1 cellular context compared by ENCODE assay signal in the genomic region with DNA sequence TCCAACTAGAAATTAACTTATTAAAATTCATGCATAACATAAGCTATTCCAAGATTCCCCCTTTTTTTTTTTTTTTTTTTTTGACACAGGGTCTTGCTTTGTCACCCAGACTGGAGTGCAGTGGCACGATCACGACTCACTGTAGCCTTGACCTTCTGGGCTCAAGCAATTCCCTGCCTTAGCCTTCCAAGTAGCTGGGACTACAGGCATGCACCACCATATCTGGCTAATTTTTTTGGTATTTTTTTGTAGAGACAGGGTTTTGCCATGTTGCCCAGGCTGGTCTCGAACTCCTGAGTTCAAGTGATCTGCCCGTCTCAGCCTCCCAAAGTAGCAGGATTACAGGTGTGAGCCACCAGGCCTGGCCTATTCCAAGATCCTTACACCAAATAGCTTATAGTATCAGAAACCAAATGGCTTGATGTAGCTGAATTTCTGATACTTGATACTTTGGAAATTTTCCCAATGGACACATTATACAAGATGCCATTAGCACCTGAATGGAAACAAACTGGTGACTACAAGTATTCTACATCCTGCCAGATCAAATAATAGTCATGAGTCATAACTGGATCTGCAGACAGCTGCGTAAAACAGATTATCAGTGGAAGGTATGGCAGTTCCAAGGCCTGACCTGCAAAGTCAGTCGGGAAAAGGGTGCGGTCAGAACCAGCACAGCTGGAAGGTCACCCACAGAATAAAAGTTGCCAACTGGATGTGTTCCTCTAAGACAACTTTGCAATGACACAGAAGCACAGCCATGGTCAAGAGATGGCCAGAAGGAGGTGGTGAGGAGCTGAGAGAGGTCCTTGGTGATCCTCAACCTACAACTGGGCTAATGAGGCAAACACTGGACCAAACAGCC.
A peak's percentile ranks its signal among the peaks of the same experiment; 100 is the strongest.
TF ChIP-seq lines count a peak whose summit lies in the region.

No MANE protein-coding gene starts in this region.

TF ChIP-seq in K562, 482 proteins besides CTCF, POLR2A, EP300 and RAD21 (continued from another document and continues in another):
- TF ChIP-seq, protein P1, sequence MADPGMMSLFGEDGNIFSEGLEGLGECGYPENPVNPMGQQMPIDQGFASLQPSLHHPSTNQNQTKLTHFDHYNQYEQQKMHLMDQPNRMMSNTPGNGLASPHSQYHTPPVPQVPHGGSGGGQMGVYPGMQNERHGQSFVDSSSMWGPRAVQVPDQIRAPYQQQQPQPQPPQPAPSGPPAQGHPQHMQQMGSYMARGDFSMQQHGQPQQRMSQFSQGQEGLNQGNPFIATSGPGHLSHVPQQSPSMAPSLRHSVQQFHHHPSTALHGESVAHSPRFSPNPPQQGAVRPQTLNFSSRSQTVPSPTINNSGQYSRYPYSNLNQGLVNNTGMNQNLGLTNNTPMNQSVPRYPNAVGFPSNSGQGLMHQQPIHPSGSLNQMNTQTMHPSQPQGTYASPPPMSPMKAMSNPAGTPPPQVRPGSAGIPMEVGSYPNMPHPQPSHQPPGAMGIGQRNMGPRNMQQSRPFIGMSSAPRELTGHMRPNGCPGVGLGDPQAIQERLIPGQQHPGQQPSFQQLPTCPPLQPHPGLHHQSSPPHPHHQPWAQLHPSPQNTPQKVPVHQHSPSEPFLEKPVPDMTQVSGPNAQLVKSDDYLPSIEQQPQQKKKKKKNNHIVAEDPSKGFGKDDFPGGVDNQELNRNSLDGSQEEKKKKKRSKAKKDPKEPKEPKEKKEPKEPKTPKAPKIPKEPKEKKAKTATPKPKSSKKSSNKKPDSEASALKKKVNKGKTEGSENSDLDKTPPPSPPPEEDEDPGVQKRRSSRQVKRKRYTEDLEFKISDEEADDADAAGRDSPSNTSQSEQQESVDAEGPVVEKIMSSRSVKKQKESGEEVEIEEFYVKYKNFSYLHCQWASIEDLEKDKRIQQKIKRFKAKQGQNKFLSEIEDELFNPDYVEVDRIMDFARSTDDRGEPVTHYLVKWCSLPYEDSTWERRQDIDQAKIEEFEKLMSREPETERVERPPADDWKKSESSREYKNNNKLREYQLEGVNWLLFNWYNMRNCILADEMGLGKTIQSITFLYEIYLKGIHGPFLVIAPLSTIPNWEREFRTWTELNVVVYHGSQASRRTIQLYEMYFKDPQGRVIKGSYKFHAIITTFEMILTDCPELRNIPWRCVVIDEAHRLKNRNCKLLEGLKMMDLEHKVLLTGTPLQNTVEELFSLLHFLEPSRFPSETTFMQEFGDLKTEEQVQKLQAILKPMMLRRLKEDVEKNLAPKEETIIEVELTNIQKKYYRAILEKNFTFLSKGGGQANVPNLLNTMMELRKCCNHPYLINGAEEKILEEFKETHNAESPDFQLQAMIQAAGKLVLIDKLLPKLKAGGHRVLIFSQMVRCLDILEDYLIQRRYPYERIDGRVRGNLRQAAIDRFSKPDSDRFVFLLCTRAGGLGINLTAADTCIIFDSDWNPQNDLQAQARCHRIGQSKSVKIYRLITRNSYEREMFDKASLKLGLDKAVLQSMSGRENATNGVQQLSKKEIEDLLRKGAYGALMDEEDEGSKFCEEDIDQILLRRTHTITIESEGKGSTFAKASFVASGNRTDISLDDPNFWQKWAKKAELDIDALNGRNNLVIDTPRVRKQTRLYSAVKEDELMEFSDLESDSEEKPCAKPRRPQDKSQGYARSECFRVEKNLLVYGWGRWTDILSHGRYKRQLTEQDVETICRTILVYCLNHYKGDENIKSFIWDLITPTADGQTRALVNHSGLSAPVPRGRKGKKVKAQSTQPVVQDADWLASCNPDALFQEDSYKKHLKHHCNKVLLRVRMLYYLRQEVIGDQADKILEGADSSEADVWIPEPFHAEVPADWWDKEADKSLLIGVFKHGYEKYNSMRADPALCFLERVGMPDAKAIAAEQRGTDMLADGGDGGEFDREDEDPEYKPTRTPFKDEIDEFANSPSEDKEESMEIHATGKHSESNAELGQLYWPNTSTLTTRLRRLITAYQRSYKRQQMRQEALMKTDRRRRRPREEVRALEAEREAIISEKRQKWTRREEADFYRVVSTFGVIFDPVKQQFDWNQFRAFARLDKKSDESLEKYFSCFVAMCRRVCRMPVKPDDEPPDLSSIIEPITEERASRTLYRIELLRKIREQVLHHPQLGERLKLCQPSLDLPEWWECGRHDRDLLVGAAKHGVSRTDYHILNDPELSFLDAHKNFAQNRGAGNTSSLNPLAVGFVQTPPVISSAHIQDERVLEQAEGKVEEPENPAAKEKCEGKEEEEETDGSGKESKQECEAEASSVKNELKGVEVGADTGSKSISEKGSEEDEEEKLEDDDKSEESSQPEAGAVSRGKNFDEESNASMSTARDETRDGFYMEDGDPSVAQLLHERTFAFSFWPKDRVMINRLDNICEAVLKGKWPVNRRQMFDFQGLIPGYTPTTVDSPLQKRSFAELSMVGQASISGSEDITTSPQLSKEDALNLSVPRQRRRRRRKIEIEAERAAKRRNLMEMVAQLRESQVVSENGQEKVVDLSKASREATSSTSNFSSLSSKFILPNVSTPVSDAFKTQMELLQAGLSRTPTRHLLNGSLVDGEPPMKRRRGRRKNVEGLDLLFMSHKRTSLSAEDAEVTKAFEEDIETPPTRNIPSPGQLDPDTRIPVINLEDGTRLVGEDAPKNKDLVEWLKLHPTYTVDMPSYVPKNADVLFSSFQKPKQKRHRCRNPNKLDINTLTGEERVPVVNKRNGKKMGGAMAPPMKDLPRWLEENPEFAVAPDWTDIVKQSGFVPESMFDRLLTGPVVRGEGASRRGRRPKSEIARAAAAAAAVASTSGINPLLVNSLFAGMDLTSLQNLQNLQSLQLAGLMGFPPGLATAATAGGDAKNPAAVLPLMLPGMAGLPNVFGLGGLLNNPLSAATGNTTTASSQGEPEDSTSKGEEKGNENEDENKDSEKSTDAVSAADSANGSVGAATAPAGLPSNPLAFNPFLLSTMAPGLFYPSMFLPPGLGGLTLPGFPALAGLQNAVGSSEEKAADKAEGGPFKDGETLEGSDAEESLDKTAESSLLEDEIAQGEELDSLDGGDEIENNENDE (IDR thresholded peaks at IDR 0.05; ENCODE audit: low read depth, low read length): no peak
- TF ChIP-seq ZBED1 (IDR thresholded peaks at IDR 0.05) (no peak), SOX6 (IDR thresholded peaks at IDR 0.05) (peak; percentile 89), PRMT5 (CRISPR knock-in tag; IDR thresholded peaks at IDR 0.05) (no peak), ZNF436 (CRISPR knock-in tag; IDR thresholded peaks at IDR 0.05) (no peak), HMG20A (CRISPR knock-in tag; conservative IDR thresholded peaks at IDR 0.05) (no peak), NFE2L1 (tag; IDR thresholded peaks at IDR 0.05; ENCODE audit: borderline replicate concordance, low read depth) (no peak), SRSF1 (IDR thresholded peaks at IDR 0.05; ENCODE audit: low read depth, low read length) (no peak), TCF7L2 (IDR thresholded peaks at IDR 0.05; ENCODE audit: low read depth, low read length) (no peak), BACH1 (tag; IDR thresholded peaks at IDR 0.05) (no peak), ZFPM2 (CRISPR knock-in tag; IDR thresholded peaks at IDR 0.05) (no peak), HDAC2 (IDR thresholded peaks at IDR 0.05) (peak; percentile 63), ZNF24 (IDR thresholded peaks at IDR 0.05) (no peak), HDGF (IDR thresholded peaks at IDR 0.05) (no peak), RCOR1 (IDR thresholded peaks at IDR 0.05; ENCODE audit: borderline replicate concordance in 1 of 2, low read depth in 2 of 2, low read length in 2 of 2) (peak; percentile 40 to 78; a peak in 3 of 4 replicates), KHSRP (IDR thresholded peaks at IDR 0.05) (no peak), HMG20B (CRISPR knock-in tag; IDR thresholded peaks at IDR 0.05) (no peak), ZNF408 (CRISPR knock-in tag; IDR thresholded peaks at IDR 0.05; ENCODE audit: low read depth) (no peak), CHD2 (IDR thresholded peaks at IDR 0.05; ENCODE audit: low read depth, low read length) (no peak), SIX5 (IDR thresholded peaks at IDR 0.05; ENCODE audit: borderline replicate concordance in 1 of 2, insufficient read depth in 1 of 2, low read depth in 1 of 2, low read length in 2 of 2) (no peak), ATF1 (CRISPR knock-in tag; IDR thresholded peaks at IDR 0.05) (no peak), ATF1 (tag; IDR thresholded peaks at IDR 0.05) (no peak), NEUROD1 (IDR thresholded peaks at IDR 0.05; ENCODE audit: borderline replicate concordance, low read depth, low read length, partially characterized antibody) (no peak), NR2F6 (CRISPR knock-in tag; IDR thresholded peaks at IDR 0.05) (no peak), ZNF41 (CRISPR knock-in tag; conservative IDR thresholded peaks at IDR 0.05) (no peak), NFRKB (IDR thresholded peaks at IDR 0.05; ENCODE audit: low read depth) (no peak), NUFIP1 (IDR thresholded peaks at IDR 0.05; ENCODE audit: partially characterized antibody) (no peak), KLF13 (tag; IDR thresholded peaks at IDR 0.05; ENCODE audit: borderline replicate concordance, low read depth) (no peak), DNMT1 (IDR thresholded peaks at IDR 0.05) (no peak), BCOR (IDR thresholded peaks at IDR 0.05) (no peak; the same call in 1 of the 2 replicates), TRIM24 (IDR thresholded peaks at IDR 0.05) (peak; percentile 79 to 82), ZNF165 (CRISPR knock-in tag; IDR thresholded peaks at IDR 0.05; ENCODE audit: borderline replicate concordance) (no peak)
- TF ChIP-seq, protein P2, sequence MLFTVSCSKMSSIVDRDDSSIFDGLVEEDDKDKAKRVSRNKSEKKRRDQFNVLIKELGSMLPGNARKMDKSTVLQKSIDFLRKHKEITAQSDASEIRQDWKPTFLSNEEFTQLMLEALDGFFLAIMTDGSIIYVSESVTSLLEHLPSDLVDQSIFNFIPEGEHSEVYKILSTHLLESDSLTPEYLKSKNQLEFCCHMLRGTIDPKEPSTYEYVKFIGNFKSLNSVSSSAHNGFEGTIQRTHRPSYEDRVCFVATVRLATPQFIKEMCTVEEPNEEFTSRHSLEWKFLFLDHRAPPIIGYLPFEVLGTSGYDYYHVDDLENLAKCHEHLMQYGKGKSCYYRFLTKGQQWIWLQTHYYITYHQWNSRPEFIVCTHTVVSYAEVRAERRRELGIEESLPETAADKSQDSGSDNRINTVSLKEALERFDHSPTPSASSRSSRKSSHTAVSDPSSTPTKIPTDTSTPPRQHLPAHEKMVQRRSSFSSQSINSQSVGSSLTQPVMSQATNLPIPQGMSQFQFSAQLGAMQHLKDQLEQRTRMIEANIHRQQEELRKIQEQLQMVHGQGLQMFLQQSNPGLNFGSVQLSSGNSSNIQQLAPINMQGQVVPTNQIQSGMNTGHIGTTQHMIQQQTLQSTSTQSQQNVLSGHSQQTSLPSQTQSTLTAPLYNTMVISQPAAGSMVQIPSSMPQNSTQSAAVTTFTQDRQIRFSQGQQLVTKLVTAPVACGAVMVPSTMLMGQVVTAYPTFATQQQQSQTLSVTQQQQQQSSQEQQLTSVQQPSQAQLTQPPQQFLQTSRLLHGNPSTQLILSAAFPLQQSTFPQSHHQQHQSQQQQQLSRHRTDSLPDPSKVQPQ (CRISPR knock-in tag; IDR thresholded peaks at IDR 0.05; ENCODE audit: borderline replicate concordance): no peak
- TF ChIP-seq, protein P3, sequence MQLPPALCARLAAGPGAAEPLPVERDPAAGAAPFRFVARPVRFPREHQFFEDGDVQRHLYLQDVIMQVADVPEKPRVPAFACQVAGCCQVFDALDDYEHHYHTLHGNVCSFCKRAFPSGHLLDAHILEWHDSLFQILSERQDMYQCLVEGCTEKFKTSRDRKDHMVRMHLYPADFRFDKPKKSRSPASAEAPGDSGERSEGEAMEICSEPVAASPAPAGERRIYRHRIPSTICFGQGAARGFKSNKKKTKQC (CRISPR knock-in tag; IDR thresholded peaks at IDR 0.05): no peak
- TF ChIP-seq, protein P4, sequence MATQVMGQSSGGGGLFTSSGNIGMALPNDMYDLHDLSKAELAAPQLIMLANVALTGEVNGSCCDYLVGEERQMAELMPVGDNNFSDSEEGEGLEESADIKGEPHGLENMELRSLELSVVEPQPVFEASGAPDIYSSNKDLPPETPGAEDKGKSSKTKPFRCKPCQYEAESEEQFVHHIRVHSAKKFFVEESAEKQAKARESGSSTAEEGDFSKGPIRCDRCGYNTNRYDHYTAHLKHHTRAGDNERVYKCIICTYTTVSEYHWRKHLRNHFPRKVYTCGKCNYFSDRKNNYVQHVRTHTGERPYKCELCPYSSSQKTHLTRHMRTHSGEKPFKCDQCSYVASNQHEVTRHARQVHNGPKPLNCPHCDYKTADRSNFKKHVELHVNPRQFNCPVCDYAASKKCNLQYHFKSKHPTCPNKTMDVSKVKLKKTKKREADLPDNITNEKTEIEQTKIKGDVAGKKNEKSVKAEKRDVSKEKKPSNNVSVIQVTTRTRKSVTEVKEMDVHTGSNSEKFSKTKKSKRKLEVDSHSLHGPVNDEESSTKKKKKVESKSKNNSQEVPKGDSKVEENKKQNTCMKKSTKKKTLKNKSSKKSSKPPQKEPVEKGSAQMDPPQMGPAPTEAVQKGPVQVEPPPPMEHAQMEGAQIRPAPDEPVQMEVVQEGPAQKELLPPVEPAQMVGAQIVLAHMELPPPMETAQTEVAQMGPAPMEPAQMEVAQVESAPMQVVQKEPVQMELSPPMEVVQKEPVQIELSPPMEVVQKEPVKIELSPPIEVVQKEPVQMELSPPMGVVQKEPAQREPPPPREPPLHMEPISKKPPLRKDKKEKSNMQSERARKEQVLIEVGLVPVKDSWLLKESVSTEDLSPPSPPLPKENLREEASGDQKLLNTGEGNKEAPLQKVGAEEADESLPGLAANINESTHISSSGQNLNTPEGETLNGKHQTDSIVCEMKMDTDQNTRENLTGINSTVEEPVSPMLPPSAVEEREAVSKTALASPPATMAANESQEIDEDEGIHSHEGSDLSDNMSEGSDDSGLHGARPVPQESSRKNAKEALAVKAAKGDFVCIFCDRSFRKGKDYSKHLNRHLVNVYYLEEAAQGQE (CRISPR knock-in tag; IDR thresholded peaks at IDR 0.05; ENCODE audit: low read depth): no peak
- TF ChIP-seq, protein P5, sequence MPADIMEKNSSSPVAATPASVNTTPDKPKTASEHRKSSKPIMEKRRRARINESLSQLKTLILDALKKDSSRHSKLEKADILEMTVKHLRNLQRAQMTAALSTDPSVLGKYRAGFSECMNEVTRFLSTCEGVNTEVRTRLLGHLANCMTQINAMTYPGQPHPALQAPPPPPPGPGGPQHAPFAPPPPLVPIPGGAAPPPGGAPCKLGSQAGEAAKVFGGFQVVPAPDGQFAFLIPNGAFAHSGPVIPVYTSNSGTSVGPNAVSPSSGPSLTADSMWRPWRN (IDR thresholded peaks at IDR 0.05; ENCODE audit: low read depth): no peak
- TF ChIP-seq, protein P6, sequence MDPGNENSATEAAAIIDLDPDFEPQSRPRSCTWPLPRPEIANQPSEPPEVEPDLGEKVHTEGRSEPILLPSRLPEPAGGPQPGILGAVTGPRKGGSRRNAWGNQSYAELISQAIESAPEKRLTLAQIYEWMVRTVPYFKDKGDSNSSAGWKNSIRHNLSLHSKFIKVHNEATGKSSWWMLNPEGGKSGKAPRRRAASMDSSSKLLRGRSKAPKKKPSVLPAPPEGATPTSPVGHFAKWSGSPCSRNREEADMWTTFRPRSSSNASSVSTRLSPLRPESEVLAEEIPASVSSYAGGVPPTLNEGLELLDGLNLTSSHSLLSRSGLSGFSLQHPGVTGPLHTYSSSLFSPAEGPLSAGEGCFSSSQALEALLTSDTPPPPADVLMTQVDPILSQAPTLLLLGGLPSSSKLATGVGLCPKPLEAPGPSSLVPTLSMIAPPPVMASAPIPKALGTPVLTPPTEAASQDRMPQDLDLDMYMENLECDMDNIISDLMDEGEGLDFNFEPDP (CRISPR knock-in tag; IDR thresholded peaks at IDR 0.05): no peak
- TF ChIP-seq, protein P7, sequence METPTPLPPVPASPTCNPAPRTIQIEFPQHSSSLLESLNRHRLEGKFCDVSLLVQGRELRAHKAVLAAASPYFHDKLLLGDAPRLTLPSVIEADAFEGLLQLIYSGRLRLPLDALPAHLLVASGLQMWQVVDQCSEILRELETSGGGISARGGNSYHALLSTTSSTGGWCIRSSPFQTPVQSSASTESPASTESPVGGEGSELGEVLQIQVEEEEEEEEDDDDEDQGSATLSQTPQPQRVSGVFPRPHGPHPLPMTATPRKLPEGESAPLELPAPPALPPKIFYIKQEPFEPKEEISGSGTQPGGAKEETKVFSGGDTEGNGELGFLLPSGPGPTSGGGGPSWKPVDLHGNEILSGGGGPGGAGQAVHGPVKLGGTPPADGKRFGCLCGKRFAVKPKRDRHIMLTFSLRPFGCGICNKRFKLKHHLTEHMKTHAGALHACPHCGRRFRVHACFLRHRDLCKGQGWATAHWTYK (CRISPR knock-in tag; IDR thresholded peaks at IDR 0.05): no peak
